1 cellular context compared by ENCODE assay signal in genomic region chr3:132661120-132661519, GRCh38.
TF ChIP-seq lines count a peak whose summit lies in the region.

No MANE protein-coding gene starts in this region.

TF ChIP-seq in HepG2, 621 proteins besides CTCF, POLR2A, EP300 and RAD21:
- TF ChIP-seq ZUFSP (CRISPR knock-in tag; IDR thresholded peaks at IDR 0.05; ENCODE audit: borderline replicate concordance) (no peak), MAFK (conservative IDR thresholded peaks at IDR 0.05 in 1 of 2, IDR thresholded peaks at IDR 0.05 in 1 of 2; ENCODE audit: low read length in 2 of 2) (0 out of 4 replicates have a peak, but pooled peaks of 1 of the 2 experiments have one; percentile 2)
